ENCODE assay signal across 9 cellular contexts in genomic region chr14:105485720-105486332, GRCh38. TPM values are rescaled to one million over a fixed set of nuclear protein-coding genes. Genes with fewer than 3 reads are reported as not detected.
DNase-seq lines count a peak whose midpoint lies in the region; ATAC-seq and TF ChIP-seq lines count a peak whose summit lies in the region.
"Had no signal": no experiment of that assay in that cellular context is flagged by ENCODE, and none has a peak within 500 bp of the region (broad histone marks: within the 10 kb centered on the region; RNA-seq: fewer than 3 reads in every experiment).

No MANE protein-coding gene starts in this region.

- no peaks in the 10 kb centered on the region for H3K9me3 Mint-ChIP-seq in nephron

- peaks cover 27% of the 10 kb centered on the region for H3K4me1 Mint-ChIP-seq in nephron

- peak overlapping the region; percentile 41 to 60 (median 49) for H3K4me3 Mint-ChIP-seq in nephron

- H3K4me3 ChIP-seq in dorsolateral prefrontal cortex = peak overlapping the region in 6 of 59 donors; percentile 23 to 59 (median 54)
- H3K4me3 ChIP-seq: adrenal gland had no signal

- peaks cover 0 to 34% (median 18%) of the 10 kb centered on the region in 45 donors for H3K27me3 ChIP-seq in dorsolateral prefrontal cortex

- peak; percentile 71 for DNase-seq in Right ventricle myocardium inferior (ENCODE audit: missing footprints)
- no peak for DNase-seq in cardiac septum (ENCODE audit: low spot score)
- peak; percentile 51 for DNase-seq in SK-MEL-5 (ENCODE audit: low read depth, low spot score)
- DNase-seq in dorsolateral prefrontal cortex = no peak
- DNase-seq in AG08395 (ENCODE audit: low spot score) = no peak

- in situ Hi-C loops in SK-MEL-5 (cut with HindIII; ENCODE audit: low pct_unique_long_range_greater_than_20kb, low sequenced_read_pairs) = no loop called here

- TF ChIP-seq CTCF in dorsolateral prefrontal cortex (IDR thresholded peaks at IDR 0.05 in 54 of 56, conservative IDR thresholded peaks at IDR 0.05 in 2 of 56; ENCODE audit: low read depth in 1 of 56, partially characterized antibody in 56 of 56) = peak in 39 of 56 donors; percentile 11 to 51 (median 34)
- peak; percentile 45 to 57 (median 50) for TF ChIP-seq CTCF in nephron (IDR thresholded peaks at IDR 0.05; ENCODE audit: unreplicated experiment in 3 of 3)

- H3K27me3 Mint-ChIP-seq in nephron (ENCODE audit: low read depth) = peaks cover 56% of the 10 kb centered on the region

- peak overlapping the region in 5 of 59 donors; percentile 10 to 52 (median 28) for H3K27ac ChIP-seq in dorsolateral prefrontal cortex

- ATAC-seq in Right ventricle myocardium inferior (no peak), GM21825 (IDR thresholded peaks at IDR 0.05; ENCODE audit: unreplicated experiment) (no peak), GM18519 (IDR thresholded peaks at IDR 0.05; ENCODE audit: low FRiP score, unreplicated experiment) (no peak)

- no peaks in the 10 kb centered on the region for H3K36me3 Mint-ChIP-seq in nephron (ENCODE audit: low read depth)

- intact Hi-C loops in Right ventricle myocardium inferior (cut with DNase I) (no loop called here), cardiac septum (cut with DNase I) (no loop called here), dorsolateral prefrontal cortex (cut with DNase I) (no loop called here)

- no peak overlapping the region for H3K27ac Mint-ChIP-seq in nephron

RNA-seq across cellular contexts. Expression of gene CRIP1, which starts 0.9 kb away (rescaled TPM):
- total RNA-seq in Right ventricle myocardium inferior (82.0 TPM), cardiac septum (68.2 TPM), dorsolateral prefrontal cortex (10 to 100 TPM in 36 of 120 experiments, 1 to 10 TPM in 80, under 1 TPM in 1, not detected in 3; 0.64 to 75.6 (median 7.4) TPM)
- not detected in 2 replicates for total RNA-seq in SK-MEL-5 (2014; rRNA removed; shearing (Covaris generic))
- polyA plus RNA-seq in SK-MEL-5 (2015; cell fraction: cytosol; rRNA removed) = not detected in 2 replicates
- 2.3 TPM in 1 of 2 replicates, not detected in the other for polyA plus RNA-seq in SK-MEL-5 (2015; cell fraction: nucleus; rRNA removed)

RNA-seq across cellular contexts. Expression of gene TEDC1, which starts 5.2 kb away (rescaled TPM):
- 6.4 TPM for total RNA-seq in Right ventricle myocardium inferior
- total RNA-seq in cardiac septum = 3.8 TPM
- total RNA-seq in SK-MEL-5 (2014; rRNA removed; shearing (Covaris generic)) = 15.1 and 18.6 TPM in 2 replicates
- polyA plus RNA-seq in SK-MEL-5 (2015; cell fraction: cytosol; rRNA removed) = 30.3 and 41.5 TPM in 2 replicates
- 119 and 148 TPM in 2 replicates for polyA plus RNA-seq in SK-MEL-5 (2015; cell fraction: nucleus; rRNA removed)
- 10 to 100 TPM in 118 of 120 experiments, 1 to 10 TPM in 2; 8.9 to 23.4 (median 15.6) TPM for total RNA-seq in dorsolateral prefrontal cortex

RNA-seq across cellular contexts. Expression of gene CRIP2, which starts 11.2 kb away (rescaled TPM):
- total RNA-seq in Right ventricle myocardium inferior = 1,081 TPM
- 918 TPM for total RNA-seq in cardiac septum
- 0.80 and 0.87 TPM in 2 replicates for total RNA-seq in SK-MEL-5 (2014; rRNA removed; shearing (Covaris generic))
- 5.5 and 6.7 TPM in 2 replicates for polyA plus RNA-seq in SK-MEL-5 (2015; cell fraction: cytosol; rRNA removed)
- polyA plus RNA-seq in SK-MEL-5 (2015; cell fraction: nucleus; rRNA removed) = 1.2 and 3.5 TPM in 2 replicates
- total RNA-seq in dorsolateral prefrontal cortex = 100 to 1,000 TPM in 116 of 120 experiments, 10 to 100 TPM in 4; 67.0 to 225 (median 142) TPM

RNA-seq across cellular contexts. Expression of gene TMEM121, which starts 40.6 kb away (rescaled TPM):
- total RNA-seq in Right ventricle myocardium inferior (3.4 TPM), cardiac septum (1.3 TPM), dorsolateral prefrontal cortex (10 to 100 TPM; 11.9 to 30.7 (median 19.1) TPM)
- 16.3 and 17.8 TPM in 2 replicates for total RNA-seq in SK-MEL-5 (2014; rRNA removed; shearing (Covaris generic))
- polyA plus RNA-seq in SK-MEL-5 (2015; cell fraction: cytosol; rRNA removed) = 18.0 and 26.8 TPM in 2 replicates
- polyA plus RNA-seq in SK-MEL-5 (2015; cell fraction: nucleus; rRNA removed) = 5.5 and 7.0 TPM in 2 replicates

Comparison
In these comparisons a context has a peak if more than half of its experiments do, and no peak if none do; other contexts are left out.
1. DNase-seq: peak in Right ventricle myocardium inferior (single experiment) and SK-MEL-5 (single experiment); none in cardiac septum (single experiment), dorsolateral prefrontal cortex (0 of 10) and AG08395 (single experiment).
2. RNA of gene CRIP2, which starts 11.2 kb away (total RNA-seq): 1,081 TPM in Right ventricle myocardium inferior (single experiment), 918 TPM in cardiac septum (single experiment) and 67.0 to 225 TPM in dorsolateral prefrontal cortex; 0.80 to 0.87 TPM in SK-MEL-5; every median in the first group is over 10 times any median in the second.